Comparison of ENCODE assay signal across 1 cellular context in the genomic region with DNA sequence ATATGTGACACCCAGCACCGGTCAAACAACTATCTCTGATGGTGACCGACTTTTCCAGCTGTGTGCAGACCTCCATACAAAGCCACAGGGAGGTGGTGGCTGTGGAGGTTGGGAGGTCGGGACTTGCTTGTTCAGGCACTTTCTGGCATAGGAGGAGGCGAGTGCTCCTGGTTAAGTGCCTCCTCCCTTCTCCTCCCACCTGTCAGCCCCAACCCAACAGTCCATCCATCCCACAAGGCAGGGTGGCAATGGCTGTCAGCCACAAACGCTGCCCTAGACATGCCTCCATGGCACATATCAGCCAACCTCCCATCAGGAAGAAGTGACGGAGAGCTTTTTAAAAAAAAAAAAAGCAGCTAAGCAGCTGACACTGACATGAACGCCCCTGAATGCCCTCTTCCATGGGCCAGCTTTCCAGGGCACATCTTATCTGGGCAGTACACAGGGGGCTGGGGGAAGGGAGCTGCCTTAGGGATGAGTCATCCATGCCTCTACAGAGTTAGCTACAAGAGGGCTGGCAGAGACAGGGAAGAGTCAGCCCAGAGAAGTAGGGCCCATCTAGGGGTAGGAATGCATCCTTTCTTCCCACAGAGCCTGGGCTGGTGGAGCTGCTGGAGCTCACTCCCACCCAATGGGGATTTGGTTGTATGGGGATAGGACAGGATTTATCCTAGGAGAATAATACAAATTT.
TF ChIP-seq lines count a peak whose summit lies in the region.

No MANE protein-coding gene starts in this region.

TF ChIP-seq in HEK293T, 16 proteins besides CTCF, POLR2A, EP300 and RAD21 (continued from another document):
- no peak for TF ChIP-seq SUZ12 (IDR thresholded peaks at IDR 0.05)
- TF ChIP-seq ARNT (IDR thresholded peaks at IDR 0.05), result no peak
- TF ChIP-seq LEF1 (IDR thresholded peaks at IDR 0.05; ENCODE audit: borderline replicate concordance), result no peak
- no peak for TF ChIP-seq L3MBTL2 (conservative IDR thresholded peaks at IDR 0.05)
